In genomic region chr5:17882760-17883488, GRCh38 we compare ENCODE assay signal across 15 cellular contexts.
DNase-seq lines count a peak whose midpoint lies in the region; ATAC-seq and TF ChIP-seq lines count a peak whose summit lies in the region.
"Had no signal": no experiment of that assay in that cellular context is flagged by ENCODE, and none has a peak within 500 bp of the region (broad histone marks: within the 10 kb centered on the region; RNA-seq: fewer than 3 reads in every experiment).

No MANE protein-coding gene starts in this region.

- no peaks in the 10 kb centered on the region for H3K36me3 ChIP-seq in HUES48 (ENCODE audit: control insufficient read depth, insufficient read depth, low read length)
- H3K36me3 ChIP-seq in stomach = no peaks in the 10 kb centered on the region
- H3K36me3 ChIP-seq: thyroid gland had no signal

- H3K9ac ChIP-seq in HUES48 (ENCODE audit: low read depth, low read length) = no peak overlapping the region

- no peaks in the 10 kb centered on the region for H3K27me3 Mint-ChIP-seq in activated CD4-positive, alpha-beta T cell treated with anti-CD3 and anti-CD28 coated beads, Interleukin-2, amount 10 ng/mL, durations not matched to agents 7 days and 5 days

- TF ChIP-seq CTCF in stomach (IDR thresholded peaks at IDR 0.05) = no peak

- H3K27ac ChIP-seq in HUES48 (ENCODE audit: low read depth, low read length) (peak overlapping the region; percentile 77), epithelial cell of prostate (peak overlapping the region; percentile 56), stomach (no peak overlapping the region)
- H3K27ac ChIP-seq: thyroid gland had no signal

- DNase-seq in Ammon's horn (ENCODE audit: low spot score) (peak; percentile 8), NCI-H524 treated with DMSO at 0.1 percent for 48 hours (lab: John Stamatoyannopoulos, UW) (peak; percentile 91), epithelial cell of prostate (ENCODE audit: low read depth, low spot score) (peak; percentile 68), stomach (no peak), HCEC 1CT (no peak)
- no peak for DNase-seq in activated CD4-positive, alpha-beta T cell treated with anti-CD3 and anti-CD28 coated beads, Interleukin-2, amount 10 ng/mL, durations not matched to agents 7 days and 5 days
- DNase-seq: activated naive CD4-positive, alpha-beta T cell treated with Interleukin-2 at 50 U/mL for 16 hours; left cardiac atrium; NCI-H1436 treated with DMSO at 0.1 percent for 48 hours; stimulated activated CD4-positive, alpha-beta T cell treated with anti-CD3 and anti-CD28 coated beads, Interleukin-2, amount 100 ng/mL, for 24 hours; stimulated activated CD8-positive, alpha-beta memory T cell treated with anti-CD3 and anti-CD28 coated beads, Interleukin-4, amount 100 ng/mL, for 48 hours; thyroid gland had no signal

- H3K4me1 ChIP-seq in HUES48 (ENCODE audit: control insufficient read depth, insufficient read depth, low read length) (0 out of 2 replicates have a peak, but pooled peaks cover 3% of the 10 kb centered on the region), stomach (no peaks in the 10 kb centered on the region)
- H3K4me1 ChIP-seq: thyroid gland had no signal

- H3K4me3 ChIP-seq in HUES48 (ENCODE audit: low read depth, low read length) (no peak overlapping the region), stomach (no peak overlapping the region)
- H3K4me3 ChIP-seq: thyroid gland had no signal

- intact Hi-C loops in stomach (cut with DNase I; ENCODE audit: low total_unique reads) = no loop called here

- H3K27me3 ChIP-seq in HUES48 (ENCODE audit: control insufficient read depth, insufficient read depth, low read length) = no peaks in the 10 kb centered on the region
- no peaks in the 10 kb centered on the region for H3K27me3 ChIP-seq in stomach
- H3K27me3 ChIP-seq: thyroid gland had no signal

- no peak for TF ChIP-seq EP300 in stomach (IDR thresholded peaks at IDR 0.05)

- H3K9me3 Mint-ChIP-seq in activated CD4-positive, alpha-beta T cell treated with anti-CD3 and anti-CD28 coated beads, Interleukin-2, amount 10 ng/mL, durations not matched to agents 7 days and 5 days = peaks cover 11% of the 10 kb centered on the region
- H3K9me3 Mint-ChIP-seq: IgD-negative memory B cell had no signal

- WGBS in stomach, 5 donors = 65 to 80% (median 70%) methylated on average over 4 to 6 of the region's 6 CpGs

- TF ChIP-seq POLR2A in stomach (IDR thresholded peaks at IDR 0.05) = no peak

- POLR2A ChIA-PET in activated CD4-positive, alpha-beta T cell treated with anti-CD3 and anti-CD28 coated beads, Interleukin-2, amount 10 ng/mL, durations not matched to agents 7 days and 5 days (lab: Charles Lee) = no interaction called here

- no peaks in the 10 kb centered on the region for H3K4me1 Mint-ChIP-seq in activated CD4-positive, alpha-beta T cell treated with anti-CD3 and anti-CD28 coated beads, Interleukin-2, amount 10 ng/mL, durations not matched to agents 7 days and 5 days
- H3K4me1 Mint-ChIP-seq: IgD-negative memory B cell had no signal

- no peaks in the 10 kb centered on the region for H3K36me3 Mint-ChIP-seq in activated CD4-positive, alpha-beta T cell treated with anti-CD3 and anti-CD28 coated beads, Interleukin-2, amount 10 ng/mL, durations not matched to agents 7 days and 5 days (ENCODE audit: low read depth)
- H3K36me3 Mint-ChIP-seq: IgD-negative memory B cell had no signal

- no peak overlapping the region for H3K27ac Mint-ChIP-seq in activated CD4-positive, alpha-beta T cell treated with anti-CD3 and anti-CD28 coated beads, Interleukin-2, amount 10 ng/mL, durations not matched to agents 7 days and 5 days
- H3K27ac Mint-ChIP-seq: IgD-negative memory B cell had no signal

- H3K9me3 ChIP-seq in HUES48 (ENCODE audit: control insufficient read depth, insufficient read depth, low read length) (no peaks in the 10 kb centered on the region), stomach (peaks cover 0 to 7% (median 0%) of the 10 kb centered on the region in 4 donors)
- H3K9me3 ChIP-seq: thyroid gland had no signal

- ATAC-seq in GM19452 (IDR thresholded peaks at IDR 0.05; ENCODE audit: unreplicated experiment) = no peak
- ATAC-seq: left cardiac atrium had no signal

- CTCF ChIA-PET in activated CD4-positive, alpha-beta T cell treated with anti-CD3 and anti-CD28 coated beads, Interleukin-2, amount 10 ng/mL, durations not matched to agents 7 days and 5 days (lab: Charles Lee) = no interaction called here

- H3K4me3 Mint-ChIP-seq in activated CD4-positive, alpha-beta T cell treated with anti-CD3 and anti-CD28 coated beads, Interleukin-2, amount 10 ng/mL, durations not matched to agents 7 days and 5 days = no peak overlapping the region
- H3K4me3 Mint-ChIP-seq: IgD-negative memory B cell had no signal

Comparison
In these comparisons a context has a peak if more than half of its experiments do, and no peak if none do; other contexts are left out.
1. DNase-seq: peak in Ammon's horn (single experiment), NCI-H524 treated with DMSO at 0.1 percent for 48 hours (single experiment) and epithelial cell of prostate (single experiment); none in activated CD4-positive, alpha-beta T cell treated with anti-CD3 and anti-CD28 coated beads, Interleukin-2, amount 10 ng/mL, durations not matched to agents 7 days and 5 days (single experiment), stomach (single experiment) and HCEC 1CT (single experiment).
2. H3K27ac ChIP-seq: peak in HUES48 (single experiment) and epithelial cell of prostate (single experiment); none in stomach (0 of 5).